Comparison of ENCODE assay signal across 9 cellular contexts in genomic region chr11:63985812-63986155, GRCh38. TPM values are rescaled to one million over a fixed set of nuclear protein-coding genes. Genes with fewer than 3 reads are reported as not detected.
DNase-seq lines count a peak whose midpoint lies in the region; ATAC-seq, FAIRE-seq and TF ChIP-seq lines count a peak whose summit lies in the region.
"Had no signal": no experiment of that assay in that cellular context is flagged by ENCODE, and none has a peak within 500 bp of the region (broad histone marks: within the 10 kb centered on the region; RNA-seq: fewer than 3 reads in every experiment).

No MANE protein-coding gene starts in this region.

- H3K79me2 ChIP-seq in H1 (ENCODE audit: control insufficient read depth in 1 of 2, insufficient read depth in 2 of 2, low read length in 2 of 2): peaks cover 5 to 34% of the 10 kb centered on the region in 2 experiments

- H3K4me2 ChIP-seq in H1 (ENCODE audit: insufficient read depth in 1 of 2, low read depth in 2 of 2, low read length in 2 of 2): peak overlapping the region; percentile 72 to 82

- H3K27me3 ChIP-seq in H1 (replicated peaks in 1 of 4; ENCODE audit: control insufficient read depth in 3 of 4, extremely low read depth in 1 of 4, insufficient read depth in 3 of 4, low read length in 3 of 4): no peaks in the 10 kb centered on the region
- H3K27me3 ChIP-seq in suprapubic skin: no peaks in the 10 kb centered on the region

- H3K27ac Mint-ChIP-seq in naive thymus-derived CD8-positive, alpha-beta T cell: peak overlapping the region; percentile 94 to 99 (median 99)

- FAIRE-seq in H1 (lab: Jason Lieb, UNC): no peak

- ATAC-seq in naive thymus-derived CD8-positive, alpha-beta T cell: peak; percentile 89 to 91

- 0 out of 2 replicates have a peak overlapping the region, but pooled peaks have one; percentile 39 for H2AK5ac ChIP-seq in H1 (ENCODE audit: low read depth, low read length)

- H3K23me2 ChIP-seq in H1 (ENCODE audit: low read depth, low read length): peaks cover 10% of the 10 kb centered on the region; the same call in 1 of the 2 replicates

- no peak overlapping the region for H3K14ac ChIP-seq in H1 (ENCODE audit: insufficient read length)

- H2BK120ac ChIP-seq in H1 (replicated peaks; ENCODE audit: low read depth, low read length): peak overlapping the region; percentile 24

- TF ChIP-seq POLR2A in H1 (IDR thresholded peaks at IDR 0.05; ENCODE audit: control extremely low read depth in 1 of 2, low read depth in 2 of 2, low read length in 2 of 2): no peak
- no peak for TF ChIP-seq POLR2A in suprapubic skin (IDR thresholded peaks at IDR 0.05)

- no peak overlapping the region for H4K8ac ChIP-seq in H1 (ENCODE audit: extremely low read depth, insufficient read depth, low read length)

- H2BK12ac ChIP-seq in H1 (ENCODE audit: low read depth, low read length): no peak overlapping the region

- H3K9ac ChIP-seq in H1 (replicated peaks in 1 of 4; ENCODE audit: extremely low read depth in 1 of 4, low read depth in 3 of 4, low read length in 3 of 4): peak overlapping the region in 3 of 4 experiments; percentile 12 to 97 (median 95); a peak in 4 of 7 replicates

- H4K20me1 ChIP-seq in H1 (replicated peaks in 1 of 2; ENCODE audit: control insufficient read depth in 1 of 2, insufficient read depth in 2 of 2, low read length in 2 of 2): peaks cover 3 to 18% of the 10 kb centered on the region in 2 experiments

- no peaks in the 10 kb centered on the region for H3K9me3 Mint-ChIP-seq in naive thymus-derived CD8-positive, alpha-beta T cell

- peak overlapping the region; percentile 72 for H3K18ac ChIP-seq in H1 (ENCODE audit: extremely low read depth, low read length)

- H3K4me1 ChIP-seq in H1 (replicated peaks in 1 of 4; ENCODE audit: control insufficient read depth in 3 of 4, insufficient read depth in 4 of 4, low read length in 3 of 4): peaks cover 0 to 16% (median 9%) of the 10 kb centered on the region in 4 experiments; a peak in 6 of 7 replicates
- peaks cover 28% of the 10 kb centered on the region for H3K4me1 ChIP-seq in suprapubic skin

- peaks cover 5 to 18% (median 9%) of the 10 kb centered on the region in 4 experiments; a peak in 6 of 8 replicates for H3K36me3 ChIP-seq in H1 (ENCODE audit: control insufficient read depth in 2 of 4, insufficient read depth in 4 of 4, low read length in 3 of 4)
- peaks cover 18% of the 10 kb centered on the region for H3K36me3 ChIP-seq in suprapubic skin

- peaks cover 26% of the 10 kb centered on the region for H3K79me1 ChIP-seq in H1 (ENCODE audit: low read depth, low read length)

- no peak for TF ChIP-seq EP300 in H1 (IDR thresholded peaks at IDR 0.05; ENCODE audit: borderline replicate concordance in 1 of 2, low read depth in 2 of 2, low read length in 2 of 2)
- TF ChIP-seq EP300 in suprapubic skin (IDR thresholded peaks at IDR 0.05): no peak

- POLR2A ChIA-PET in H1 (lab: Charles Lee; ENCODE audit: partially characterized antibody): interaction anchor here (0.6 to 3.0 kb wide), 12 partner anchors 9 to 222 kb away, joined by 3 to 24 read pairs (median 3); partner anchors contain the start of genes COX8A and MARK2
- POLR2A ChIA-PET in naive thymus-derived CD8-positive, alpha-beta T cell (lab: Charles Lee): interaction anchor here (0.5 to 2.2 kb wide), 13 partner anchors 9 to 1434 kb away, joined by 3 to 15 read pairs (median 6); partner anchors contain the start of genes COX8A, MARK2, PRDX5 and RCOR2

- no peak for TF ChIP-seq RAD21 in H1 (IDR thresholded peaks at IDR 0.05 in 1 of 2, conservative IDR thresholded peaks at IDR 0.05 in 1 of 2; ENCODE audit: low read depth in 2 of 2, low read length in 2 of 2)

- H3K23ac ChIP-seq in H1 (ENCODE audit: insufficient read length): no peak overlapping the region

- H3K4ac ChIP-seq in H1 (replicated peaks; ENCODE audit: insufficient read length, low read depth, low read length): no peak overlapping the region

- H2BK15ac ChIP-seq in H1 (ENCODE audit: low read length): no peak overlapping the region

- H3K36me3 Mint-ChIP-seq in naive thymus-derived CD8-positive, alpha-beta T cell: peaks cover 0 to 28% (median 0%) of the 10 kb centered on the region in 3 donors

- WGBS in H1 (ENCODE audit: extremely low coverage in 1 of 2, insufficient coverage in 1 of 2, insufficient read length in 1 of 2, insufficient replicate concordance in 2 of 2, low coverage in 1 of 2, low lambda C conversion rate in 2 of 2, missing lambda C conversion rate in 1 of 2), 2 experiments: 18% methylated on average over 18 of the region's 18 CpGs; no CpG with 5 or more reads in 1 of the 2 experiments
- under 1% methylated on average over 18 of the region's 18 CpGs for WGBS in suprapubic skin

- peak overlapping the region; percentile 99 for H2BK5ac ChIP-seq in H1 (ENCODE audit: low read depth, low read length)

- CTCF ChIA-PET in H1 (lab: Charles Lee; ENCODE audit: partially characterized antibody): no interaction called here

- 0 out of 2 replicates have a peak overlapping the region, but pooled peaks have one; percentile 7 for H2AFZ ChIP-seq in H1 (ENCODE audit: low read length)

- H2BK20ac ChIP-seq in H1 (ENCODE audit: low read length): no peak overlapping the region

- peaks cover 19 to 44% (median 35%) of the 10 kb centered on the region in 4 donors for H3K4me1 Mint-ChIP-seq in naive thymus-derived CD8-positive, alpha-beta T cell

- H4K91ac ChIP-seq in H1 (replicated peaks; ENCODE audit: insufficient read length, low read length): no peak overlapping the region

- no peak overlapping the region for H3K27ac ChIP-seq in H1 (ENCODE audit: low read depth, low read length)
- H3K27ac ChIP-seq in suprapubic skin: peak overlapping the region; percentile 94

- no peaks in the 10 kb centered on the region for H3K27me3 Mint-ChIP-seq in naive thymus-derived CD8-positive, alpha-beta T cell

- H4K5ac ChIP-seq in H1 (ENCODE audit: insufficient read length, low read depth, low read length): peak overlapping the region; percentile 33

- H3K56ac ChIP-seq in H1 (replicated peaks; ENCODE audit: insufficient read length, low read depth, low read length): peak overlapping the region; percentile 49

- H3K9me3 ChIP-seq in H1 (ENCODE audit: insufficient read depth in 2 of 2, low read depth in 1 of 2, low read length in 1 of 2) (no peaks in the 10 kb centered on the region), suprapubic skin (no peaks in the 10 kb centered on the region)

- peak overlapping the region; percentile 95 to 99 (median 98) for H3K4me3 Mint-ChIP-seq in naive thymus-derived CD8-positive, alpha-beta T cell

- no peak for TF ChIP-seq CTCF in H1 (IDR thresholded peaks at IDR 0.05; ENCODE audit: control extremely low read depth in 1 of 3, insufficient read depth in 1 of 3, low read depth in 1 of 3, low read length in 3 of 3)
- TF ChIP-seq CTCF in suprapubic skin (IDR thresholded peaks at IDR 0.05): no peak

- H3K4me3 ChIP-seq in Jurkat, Clone E6-1 (ENCODE audit: low read length): peak overlapping the region; percentile 83
- H3K4me3 ChIP-seq in H1 (ENCODE audit: extremely low read depth in 1 of 4, insufficient read depth in 2 of 4, low read depth in 3 of 4, low read length in 4 of 4): peak overlapping the region; percentile 63 to 86 (median 70); a peak in 7 of 8 replicates
- H3K4me3 ChIP-seq in suprapubic skin: peak overlapping the region; percentile 100

- DNase-seq in NCI-H146 (lab: John Stamatoyannopoulos, UW) (peak; percentile 73), NCI-H146 treated with DMSO at 0.1 percent for 48 hours (lab: John Stamatoyannopoulos, UW; ENCODE audit: unreplicated experiment) (no peak), H1 (ENCODE audit: low read depth in 1 of 2, low spot score in 2 of 2) (no peak), suprapubic skin (ENCODE audit: low spot score in 2 of 2) (no peak), iPS-NIHi11 (ENCODE audit: low spot score) (no peak)
- peak; percentile 46 for DNase-seq in Jurkat, Clone E6-1 (ENCODE audit: low read depth, low spot score)
- peak; percentile 47 to 50 for DNase-seq in activated CD4-positive, alpha-beta T cell treated with anti-CD3 and anti-CD28 coated beads, Interleukin-2, amount 50 U/mL, for 4 hours
- peak; percentile 50 to 83 (median 66) for DNase-seq in naive thymus-derived CD8-positive, alpha-beta T cell

RNA-seq across cellular contexts. Expression of gene OTUB1, which starts 0.5 kb away (rescaled TPM):
- polyA plus RNA-seq in Jurkat, Clone E6-1 (2012; ENCODE audit: insufficient read depth, insufficient read length): 84.1 TPM
- 110 and 112 TPM in 2 replicates for total RNA-seq in H1 (2021; fragmentation: NEBNext Ultra II Directional; extraction: Animal tissue kit (Norgen Biotek cat#: 25700))
- polyA plus RNA-seq in H1 (2011; rRNA removed): 274 and 348 TPM in 2 replicates
- polyA plus RNA-seq in H1 (2011; cell fraction: cytosol; rRNA removed): 214 TPM
- 408 TPM for polyA plus RNA-seq in H1 (2011; cell fraction: nucleus; rRNA removed)
- polyA plus RNA-seq in H1 (2012, experiment 1 of 2): 116 to 162 TPM (median 150 TPM) in 4 replicates
- polyA plus RNA-seq in H1 (2012, experiment 2 of 2): 177 TPM
- polyA plus RNA-seq in H1 (2013, experiment 1 of 2): 88.3 TPM
- polyA plus RNA-seq in H1 (2013, experiment 2 of 2): 81.7 TPM
- 105 and 113 TPM in 2 replicates for polyA minus RNA-seq in H1 (2011; rRNA and poly(A)+ RNA removed)
- polyA minus RNA-seq in H1 (2011; cell fraction: cytosol; rRNA and poly(A)+ RNA removed): 71.3 TPM
- polyA minus RNA-seq in H1 (2011; cell fraction: nucleus; rRNA and poly(A)+ RNA removed): 57.0 TPM
- 10 to 100 TPM; 69.6 to 75.8 TPM for total RNA-seq in naive thymus-derived CD8-positive, alpha-beta T cell
- polyA plus RNA-seq in naive thymus-derived CD8-positive, alpha-beta T cell: 100 to 1,000 TPM; 109 to 121 (median 115) TPM
- total RNA-seq in suprapubic skin: 100 to 1,000 TPM in 1 of 4 donors, 10 to 100 TPM in 3; 78.4 to 117 (median 93.5) TPM

RNA-seq across cellular contexts. Expression of gene COX8A, which starts 11.4 kb away (rescaled TPM):
- 586 TPM for polyA plus RNA-seq in Jurkat, Clone E6-1 (2012; ENCODE audit: insufficient read depth, insufficient read length)
- 365 and 413 TPM in 2 replicates for total RNA-seq in H1 (2021; fragmentation: NEBNext Ultra II Directional; extraction: Animal tissue kit (Norgen Biotek cat#: 25700))
- 1,720 and 2,058 TPM in 2 replicates for polyA plus RNA-seq in H1 (2011; rRNA removed)
- 801 TPM for polyA plus RNA-seq in H1 (2011; cell fraction: cytosol; rRNA removed)
- 895 TPM for polyA plus RNA-seq in H1 (2011; cell fraction: nucleus; rRNA removed)
- polyA plus RNA-seq in H1 (2012, experiment 1 of 2): 439 to 800 TPM (median 741 TPM) in 4 replicates
- polyA plus RNA-seq in H1 (2012, experiment 2 of 2): 1,693 TPM
- 891 TPM for polyA plus RNA-seq in H1 (2013, experiment 1 of 2)
- 816 TPM for polyA plus RNA-seq in H1 (2013, experiment 2 of 2)
- polyA minus RNA-seq in H1 (2011; rRNA and poly(A)+ RNA removed): 145 and 160 TPM in 2 replicates
- 241 TPM for polyA minus RNA-seq in H1 (2011; cell fraction: cytosol; rRNA and poly(A)+ RNA removed)
- polyA minus RNA-seq in H1 (2011; cell fraction: nucleus; rRNA and poly(A)+ RNA removed): 152 TPM
- total RNA-seq in naive thymus-derived CD8-positive, alpha-beta T cell: 10 to 100 TPM; 94.9 to 95.2 TPM
- 100 to 1,000 TPM; 319 to 428 (median 392) TPM for polyA plus RNA-seq in naive thymus-derived CD8-positive, alpha-beta T cell
- total RNA-seq in suprapubic skin: 100 to 1,000 TPM; 352 to 718 (median 708) TPM

RNA-seq across cellular contexts. Expression of gene NAA40, which starts 47.0 kb away (rescaled TPM):
- polyA plus RNA-seq in Jurkat, Clone E6-1 (2012; ENCODE audit: insufficient read depth, insufficient read length): 42.1 TPM
- total RNA-seq in H1 (2021; fragmentation: NEBNext Ultra II Directional; extraction: Animal tissue kit (Norgen Biotek cat#: 25700)): 31.1 and 34.1 TPM in 2 replicates
- polyA plus RNA-seq in H1 (2011; rRNA removed): 20.0 and 23.7 TPM in 2 replicates
- 27.8 TPM for polyA plus RNA-seq in H1 (2011; cell fraction: cytosol; rRNA removed)
- 43.0 TPM for polyA plus RNA-seq in H1 (2011; cell fraction: nucleus; rRNA removed)
- 24.6 to 30.7 TPM (median 25.7 TPM) in 4 replicates for polyA plus RNA-seq in H1 (2012, experiment 1 of 2)
- polyA plus RNA-seq in H1 (2012, experiment 2 of 2): 18.0 TPM
- 14.5 TPM for polyA plus RNA-seq in H1 (2013, experiment 1 of 2)
- 13.6 TPM for polyA plus RNA-seq in H1 (2013, experiment 2 of 2)
- 20.8 and 23.4 TPM in 2 replicates for polyA minus RNA-seq in H1 (2011; rRNA and poly(A)+ RNA removed)
- 10.6 TPM for polyA minus RNA-seq in H1 (2011; cell fraction: cytosol; rRNA and poly(A)+ RNA removed)
- 20.5 TPM for polyA minus RNA-seq in H1 (2011; cell fraction: nucleus; rRNA and poly(A)+ RNA removed)
- total RNA-seq in naive thymus-derived CD8-positive, alpha-beta T cell: 10 to 100 TPM; 24.2 to 28.0 TPM
- polyA plus RNA-seq in naive thymus-derived CD8-positive, alpha-beta T cell: 10 to 100 TPM in 2 of 3 donors, 1 to 10 TPM in 1; 6.2 to 14.6 (median 11.7) TPM
- 10 to 100 TPM in 1 of 4 donors, 1 to 10 TPM in 3; 5.4 to 19.2 (median 8.2) TPM for total RNA-seq in suprapubic skin

RNA-seq across cellular contexts. Expression of gene FLRT1, which starts 49.9 kb away (rescaled TPM):
- 0.22 TPM for polyA plus RNA-seq in Jurkat, Clone E6-1 (2012; ENCODE audit: insufficient read depth, insufficient read length)
- total RNA-seq in H1 (2021; fragmentation: NEBNext Ultra II Directional; extraction: Animal tissue kit (Norgen Biotek cat#: 25700)): 0.28 and 0.42 TPM in 2 replicates
- 0.14 and 0.20 TPM in 2 replicates for polyA plus RNA-seq in H1 (2011; rRNA removed)
- 0.10 TPM for polyA plus RNA-seq in H1 (2011; cell fraction: cytosol; rRNA removed)
- 0.19 TPM for polyA plus RNA-seq in H1 (2011; cell fraction: nucleus; rRNA removed)
- polyA plus RNA-seq in H1 (2012, experiment 1 of 2): 0.30 to 0.89 TPM (median 0.74 TPM) in 4 replicates
- 0.17 TPM for polyA plus RNA-seq in H1 (2012, experiment 2 of 2)
- polyA plus RNA-seq in H1 (2013, experiment 1 of 2): 0.61 TPM
- 0.59 TPM for polyA plus RNA-seq in H1 (2013, experiment 2 of 2)
- polyA minus RNA-seq in H1 (2011; rRNA and poly(A)+ RNA removed): 0.16 and 0.20 TPM in 2 replicates
- 0.29 TPM for polyA minus RNA-seq in H1 (2011; cell fraction: cytosol; rRNA and poly(A)+ RNA removed)
- polyA minus RNA-seq in H1 (2011; cell fraction: nucleus; rRNA and poly(A)+ RNA removed): not detected
- not detected for total RNA-seq in naive thymus-derived CD8-positive, alpha-beta T cell
- not detected for polyA plus RNA-seq in naive thymus-derived CD8-positive, alpha-beta T cell
- not detected for total RNA-seq in suprapubic skin
- total RNA-seq: Daoy had no signal

Comparison
In these comparisons a context has a peak if more than half of its experiments do, and no peak if none do; other contexts are left out.
1. DNase-seq: peak in NCI-H146 (single experiment), Jurkat, Clone E6-1 (single experiment), activated CD4-positive, alpha-beta T cell treated with anti-CD3 and anti-CD28 coated beads, Interleukin-2, amount 50 U/mL, for 4 hours (2 of 2) and naive thymus-derived CD8-positive, alpha-beta T cell (10 of 10); none in NCI-H146 treated with DMSO at 0.1 percent for 48 hours (single experiment), H1 (0 of 2), suprapubic skin (0 of 2) and iPS-NIHi11 (single experiment).
2. Peak in every context shown above with its lines, with median percentiles within 50 percentile points of each other: H3K4me3 ChIP-seq.